9 cellular contexts compared by ENCODE assay signal in the genomic region with DNA sequence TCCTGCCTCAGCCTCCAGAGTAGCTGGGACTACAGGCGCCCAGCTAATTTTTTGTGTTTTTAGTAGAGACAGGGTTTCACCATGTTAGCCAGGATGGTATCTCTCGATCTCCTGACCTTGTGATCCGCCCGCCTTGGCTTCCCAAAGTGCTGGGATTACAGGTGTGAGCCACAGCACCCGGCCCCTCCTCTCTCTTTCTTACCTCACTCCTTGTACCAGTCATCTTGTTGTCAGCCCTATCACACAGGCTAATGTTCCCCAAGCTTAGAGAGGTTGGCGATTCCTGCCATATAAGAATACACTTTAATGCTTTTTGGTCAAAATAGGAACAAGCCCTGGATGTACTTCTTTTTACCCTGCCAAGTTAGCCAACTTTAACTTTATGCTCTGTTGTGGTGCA. TPM values are rescaled to one million over a fixed set of nuclear protein-coding genes. Genes with fewer than 3 reads are reported as not detected.
DNase-seq lines count a peak whose midpoint lies in the region; ATAC-seq, FAIRE-seq and TF ChIP-seq lines count a peak whose summit lies in the region.
"Not testable (repeated sequence)": the region's sequence is repeated elsewhere in the genome, so short reads cannot be mapped to it uniquely, and the experiment has no call there.
"Had no signal": no experiment of that assay in that cellular context is flagged by ENCODE, and none has a peak within 500 bp of the region (broad histone marks: within the 10 kb centered on the region; RNA-seq: fewer than 3 reads in every experiment).

No MANE protein-coding gene starts in this region.

- not testable (repeated sequence) for H3K9me3 ChIP-seq in HEK293 (ENCODE audit: control insufficient read depth, insufficient read depth, low read depth, low read length); PC-3 (ENCODE audit: low read length); H1 (ENCODE audit: insufficient read depth in 2 of 2, low read depth in 1 of 2, low read length in 1 of 2); trophoblast cell (ENCODE audit: insufficient read depth, low read depth, low read length); skeletal muscle tissue (ENCODE audit: control insufficient read depth in 3 of 3, low read length in 3 of 3)

- not testable (repeated sequence) for ATAC-seq in PC-3
- ATAC-seq in WTC11, result 0 out of 2 replicates have a peak, but pooled peaks have one; percentile 17

- not testable (repeated sequence) for H3K4ac ChIP-seq in H1 (replicated peaks; ENCODE audit: insufficient read length, low read depth, low read length); mesendoderm (ENCODE audit: low read depth, low read length); trophoblast cell (ENCODE audit: low read depth, low read length)

- not testable (repeated sequence) for H4K20me1 ChIP-seq in PC-3 (ENCODE audit: low read length); H1 (replicated peaks in 1 of 2; ENCODE audit: control insufficient read depth in 1 of 2, insufficient read depth in 2 of 2, low read length in 2 of 2)

- not testable (repeated sequence) for H2BK120ac ChIP-seq in H1 (replicated peaks; ENCODE audit: low read depth, low read length); mesendoderm (ENCODE audit: low read depth, low read length); trophoblast cell (ENCODE audit: insufficient read depth, low read length, poor library complexity)

- H3K27ac ChIP-seq in HEK293 (ENCODE audit: extremely low read depth, low read depth, low read length); PC-3 (ENCODE audit: low read length); H1 (ENCODE audit: low read depth, low read length): not testable (repeated sequence)
- H3K27ac ChIP-seq in mesendoderm (ENCODE audit: low read depth, low read length) (peak overlapping the region; percentile 36), trophoblast cell (ENCODE audit: low read depth, low read length) (peak overlapping the region; percentile 55), skeletal muscle tissue (ENCODE audit: low read depth, low read length) (peak overlapping the region; percentile 59)

- not testable (repeated sequence) for H3K4me3 Mint-ChIP-seq in WTC11

- H2BK20ac ChIP-seq in H1 (ENCODE audit: low read length), result not testable (repeated sequence)

- H3F3A ChIP-seq in PC-3 (ENCODE audit: low read length, unreplicated experiment), result not testable (repeated sequence)

- H3K79me2 ChIP-seq in PC-3 (ENCODE audit: low read length), result peaks cover 83% of the 10 kb centered on the region
- H3K79me2 ChIP-seq in H1 (ENCODE audit: control insufficient read depth in 1 of 2, insufficient read depth in 2 of 2, low read length in 2 of 2), result peaks cover 3 to 78% of the 10 kb centered on the region in 2 experiments
- H3K79me2 ChIP-seq in mesendoderm (ENCODE audit: control insufficient read depth, insufficient read depth, low read length), result peaks cover 50% of the 10 kb centered on the region
- H3K79me2 ChIP-seq in trophoblast cell (ENCODE audit: control insufficient read depth, insufficient read depth, low read length, poor library complexity), result peaks cover 15% of the 10 kb centered on the region

- POLR2A ChIA-PET in HEK293 (lab: Yijun Ruan, JAX); PC-3 (lab: Charles Lee; ENCODE audit: unreplicated experiment); WTC11 (lab: Charles Lee); H1 (lab: Charles Lee; ENCODE audit: partially characterized antibody): not testable (repeated sequence)

- H4K12ac ChIP-seq in trophoblast cell (ENCODE audit: low read depth, low read length), result not testable (repeated sequence)

- 0 out of 2 replicates have a peak overlapping the region, but pooled peaks have one; percentile 1 for H2BK12ac ChIP-seq in H1 (ENCODE audit: low read depth, low read length)
- not testable (repeated sequence) for H2BK12ac ChIP-seq in trophoblast cell (ENCODE audit: low read length)

- H3K36me3 Mint-ChIP-seq in WTC11, result not testable (repeated sequence)

- not testable (repeated sequence) for H3K14ac ChIP-seq in H1 (ENCODE audit: insufficient read length); trophoblast cell (ENCODE audit: low read length)

- not testable (repeated sequence) for H2AFZ ChIP-seq in PC-3 (ENCODE audit: low read length); H1 (ENCODE audit: low read length); trophoblast cell (ENCODE audit: insufficient read depth, low read length, poor library complexity)

- 0 out of 2 replicates have a peak overlapping the region, but pooled peaks have one; percentile 14 for H2BK5ac ChIP-seq in H1 (ENCODE audit: low read depth, low read length)
- H2BK5ac ChIP-seq in mesendoderm (ENCODE audit: low read length); trophoblast cell (ENCODE audit: low read depth, low read length, poor library complexity): not testable (repeated sequence)

- not testable (repeated sequence) for H3K9me2 ChIP-seq in PC-3 (replicated peaks; ENCODE audit: low read length)

- H3K9ac ChIP-seq in PC-3 (ENCODE audit: low read length); H1 (replicated peaks in 1 of 4; ENCODE audit: extremely low read depth in 1 of 4, low read depth in 3 of 4, low read length in 3 of 4); mesendoderm (ENCODE audit: low read length); trophoblast cell (ENCODE audit: low read length); skeletal muscle tissue (ENCODE audit: low read depth in 1 of 3, low read length in 3 of 3): not testable (repeated sequence)

- not testable (repeated sequence) for TF ChIP-seq EP300 in H1 (IDR thresholded peaks at IDR 0.05; ENCODE audit: borderline replicate concordance in 1 of 2, low read depth in 2 of 2, low read length in 2 of 2)

- H4K8ac ChIP-seq in H1 (ENCODE audit: extremely low read depth, insufficient read depth, low read length); mesendoderm (ENCODE audit: low read depth, low read length); trophoblast cell (ENCODE audit: low read depth, low read length): not testable (repeated sequence)

- H3K27me3 ChIP-seq in PC-3 (ENCODE audit: low read length); H1 (replicated peaks in 1 of 4; ENCODE audit: control insufficient read depth in 3 of 4, extremely low read depth in 1 of 4, insufficient read depth in 3 of 4, low read length in 3 of 4); mesendoderm (ENCODE audit: insufficient read depth, low read length, poor library complexity); trophoblast cell (ENCODE audit: insufficient read depth, low read length); skeletal muscle tissue (ENCODE audit: control insufficient read depth in 3 of 3, insufficient read depth in 3 of 3, low read length in 3 of 3): not testable (repeated sequence)

- DNase-seq in ELF-1 (ENCODE audit: low read depth, low spot score) (peak; percentile 42), trophoblast cell (peak; percentile 38 to 56)
- DNase-seq in PC-3; WTC11 (ENCODE audit: low spot score); H1 (ENCODE audit: low read depth in 1 of 2, low spot score in 2 of 2); mesendoderm: not testable (repeated sequence)

- not testable (repeated sequence) for H3K79me1 ChIP-seq in H1 (ENCODE audit: low read depth, low read length); mesendoderm (ENCODE audit: low read length); trophoblast cell (ENCODE audit: low read length)

- TF ChIP-seq RAD21 in H1 (IDR thresholded peaks at IDR 0.05 in 1 of 2, conservative IDR thresholded peaks at IDR 0.05 in 1 of 2; ENCODE audit: low read depth in 2 of 2, low read length in 2 of 2), result not testable (repeated sequence)

- H3K4me1 ChIP-seq in HEK293 (ENCODE audit: control insufficient read depth, insufficient read depth, low read length); H1 (replicated peaks in 1 of 4; ENCODE audit: control insufficient read depth in 3 of 4, insufficient read depth in 4 of 4, low read length in 3 of 4); mesendoderm (ENCODE audit: control insufficient read depth, low read depth, low read length): not testable (repeated sequence)
- H3K4me1 ChIP-seq in PC-3 (ENCODE audit: insufficient read depth, low read length) (peaks cover 21% of the 10 kb centered on the region), trophoblast cell (ENCODE audit: control insufficient read depth in 1 of 2, insufficient read depth in 2 of 2, low read length in 2 of 2) (peaks cover 3 to 15% of the 10 kb centered on the region in 2 experiments), skeletal muscle tissue (ENCODE audit: control insufficient read depth in 3 of 3, insufficient read depth in 3 of 3, low read length in 3 of 3) (peaks cover 20 to 35% (median 23%) of the 10 kb centered on the region in 3 donors)

- H3K23ac ChIP-seq in H1 (ENCODE audit: insufficient read length); mesendoderm (ENCODE audit: low read length); trophoblast cell (ENCODE audit: low read length): not testable (repeated sequence)

- not testable (repeated sequence) for H2AK5ac ChIP-seq in H1 (ENCODE audit: low read depth, low read length); mesendoderm (ENCODE audit: low read length); trophoblast cell (ENCODE audit: low read length)

- not testable (repeated sequence) for H3K27me3 Mint-ChIP-seq in WTC11 (ENCODE audit: low read depth)

- not testable (repeated sequence) for H2BK15ac ChIP-seq in H1 (ENCODE audit: low read length); mesendoderm (replicated peaks; ENCODE audit: low read depth)

- not testable (repeated sequence) for TF ChIP-seq CTCF in HEK293 (tag by site-specific recombination; IDR thresholded peaks at IDR 0.05); PC-3 (conservative IDR thresholded peaks at IDR 0.05; ENCODE audit: low read depth, low read length); WTC11 (IDR thresholded peaks at IDR 0.05); H1 (IDR thresholded peaks at IDR 0.05; ENCODE audit: control extremely low read depth in 1 of 3, insufficient read depth in 1 of 3, low read depth in 1 of 3, low read length in 3 of 3)

- not testable (repeated sequence) for H3K56ac ChIP-seq in H1 (replicated peaks; ENCODE audit: insufficient read length, low read depth, low read length)
- H3K56ac ChIP-seq in mesendoderm (ENCODE audit: low read length), result peak overlapping the region; percentile 19

- H3K9me3 Mint-ChIP-seq in WTC11, result not testable (repeated sequence)

- CTCF ChIA-PET in HEK293 (lab: Yijun Ruan, JAX); PC-3 (lab: Charles Lee): not testable (repeated sequence)
- CTCF ChIA-PET in WTC11 (lab: Charles Lee) (interaction anchor here (0.8 to 1.2 kb wide), 2 partner anchors 23 to 39 kb away, joined by 3 read pairs; no protein-coding TSS in a partner anchor), H1 (lab: Charles Lee; ENCODE audit: partially characterized antibody) (interaction anchor here (1.1 to 1.5 kb wide), 4 partner anchors 8 to 55 kb away, joined by 3 read pairs; no protein-coding TSS in a partner anchor)

- H3K27ac Mint-ChIP-seq in WTC11, result peak overlapping the region; percentile 86

- not testable (repeated sequence) for H3K18ac ChIP-seq in H1 (ENCODE audit: extremely low read depth, low read length); mesendoderm (ENCODE audit: low read length); trophoblast cell (ENCODE audit: low read length)

- not testable (repeated sequence) for FAIRE-seq in H1 (lab: Jason Lieb, UNC)

- H3K4me3 ChIP-seq in HEK293 (ENCODE audit: low read depth, low read length); PC-3 (ENCODE audit: low read length); H1 (ENCODE audit: extremely low read depth in 1 of 4, insufficient read depth in 2 of 4, low read depth in 3 of 4, low read length in 4 of 4); mesendoderm (ENCODE audit: low read length); trophoblast cell (ENCODE audit: low read depth, low read length); skeletal muscle tissue (ENCODE audit: low read length in 3 of 3): not testable (repeated sequence)

- not testable (repeated sequence) for H3K23me2 ChIP-seq in H1 (ENCODE audit: low read depth, low read length)

- not testable (repeated sequence) for H3K36me3 ChIP-seq in HEK293 (ENCODE audit: control insufficient read depth in 2 of 2, insufficient read depth in 1 of 2, low read length in 2 of 2); PC-3 (ENCODE audit: low read depth, low read length); H1 (ENCODE audit: control insufficient read depth in 2 of 4, insufficient read depth in 4 of 4, low read length in 3 of 4); mesendoderm (ENCODE audit: control insufficient read depth, insufficient read depth, low read length); trophoblast cell (ENCODE audit: control insufficient read depth in 1 of 2, insufficient read depth in 2 of 2, low read length in 2 of 2); skeletal muscle tissue (ENCODE audit: control insufficient read depth in 3 of 3, insufficient read depth in 3 of 3, low read length in 3 of 3)

- peak overlapping the region; percentile 3 for H3K4me2 ChIP-seq in PC-3 (ENCODE audit: low read length)
- not testable (repeated sequence) for H3K4me2 ChIP-seq in H1 (ENCODE audit: insufficient read depth in 1 of 2, low read depth in 2 of 2, low read length in 2 of 2); mesendoderm (ENCODE audit: low read length); trophoblast cell (ENCODE audit: low read length)

- not testable (repeated sequence) for BruUV-seq in PC-3 (replicated peaks; lab: Mats Ljungman, UMichigan)

- H3K4me1 Mint-ChIP-seq in WTC11, result peaks cover 64% of the 10 kb centered on the region

- intact Hi-C loops in PC-3 (cut with micrococcal nuclease), result not testable (repeated sequence)

- WGBS in H1 (ENCODE audit: extremely low coverage in 1 of 2, insufficient coverage in 1 of 2, insufficient read length in 1 of 2, insufficient replicate concordance in 2 of 2, low coverage in 1 of 2, low lambda C conversion rate in 2 of 2, missing lambda C conversion rate in 1 of 2), 2 experiments, result 95% methylated on average over 6 of the region's 6 CpGs; no CpG with 5 or more reads in 1 of the 2 experiments
- no CpG with 5 or more reads among the region's 6 CpGs for WGBS in mesendoderm (ENCODE audit: extremely low coverage, insufficient coverage, low lambda C conversion rate)
- WGBS in trophoblast cell (ENCODE audit: extremely low coverage, insufficient coverage, insufficient read length), result no CpG with 5 or more reads among the region's 6 CpGs

- not testable (repeated sequence) for H4K5ac ChIP-seq in H1 (ENCODE audit: insufficient read length, low read depth, low read length); mesendoderm (ENCODE audit: low read length)

- not testable (repeated sequence) for H4K91ac ChIP-seq in H1 (replicated peaks; ENCODE audit: insufficient read length, low read length); trophoblast cell (ENCODE audit: low read depth, low read length)

- TF ChIP-seq POLR2A in H1 (IDR thresholded peaks at IDR 0.05; ENCODE audit: control extremely low read depth in 1 of 2, low read depth in 2 of 2, low read length in 2 of 2), result not testable (repeated sequence)

RNA-seq across cellular contexts. Expression of a gene that starts 57.2 kb away (rescaled TPM):
- 12.6 and 17.1 TPM in 2 replicates for total RNA-seq in PC-3 (2014; rRNA removed)
- total RNA-seq in WTC11 (2021), result 83.3 to 88.4 TPM (median 86.4 TPM) in 3 replicates
- 77.4 and 93.6 TPM in 2 replicates for total RNA-seq in H1 (2021; fragmentation: NEBNext Ultra II Directional; extraction: Animal tissue kit (Norgen Biotek cat#: 25700))
- 14.4 and 19.8 TPM in 2 replicates for polyA plus RNA-seq in H1 (2011; rRNA removed)
- 15.5 TPM for polyA plus RNA-seq in H1 (2011; cell fraction: cytosol; rRNA removed)
- polyA plus RNA-seq in H1 (2011; cell fraction: nucleus; rRNA removed), result 38.0 TPM
- 11.9 to 20.9 TPM (median 16.0 TPM) in 4 replicates for polyA plus RNA-seq in H1 (2012, experiment 1 of 2)
- polyA plus RNA-seq in H1 (2012, experiment 2 of 2), result 2.1 TPM
- 22.6 TPM for polyA plus RNA-seq in H1 (2013, experiment 1 of 2)
- 21.4 TPM for polyA plus RNA-seq in H1 (2013, experiment 2 of 2)
- 76.1 and 85.9 TPM in 2 replicates for polyA minus RNA-seq in H1 (2011; rRNA and poly(A)+ RNA removed)
- 44.8 TPM for polyA minus RNA-seq in H1 (2011; cell fraction: cytosol; rRNA and poly(A)+ RNA removed)
- 80.0 TPM for polyA minus RNA-seq in H1 (2011; cell fraction: nucleus; rRNA and poly(A)+ RNA removed)
- 39.3 TPM for polyA plus RNA-seq in mesendoderm (2013, experiment 1 of 2)
- polyA plus RNA-seq in mesendoderm (2013, experiment 2 of 2), result 38.7 TPM
- polyA plus RNA-seq in trophoblast cell (2013), result 40.3 and 40.4 TPM in 2 replicates
- total RNA-seq in skeletal muscle tissue, result 19.8 TPM
- total RNA-seq: B cell had no signal
